ENCODE assay signal across 21 cellular contexts in genomic region chr2:208594642-208595385, GRCh38.
A peak's percentile ranks its signal among the peaks of the same experiment; 100 is the strongest.
DNase-seq lines count a peak whose midpoint lies in the region; ATAC-seq, FAIRE-seq and TF ChIP-seq lines count a peak whose summit lies in the region.
"Had no signal": no experiment of that assay in that cellular context is flagged by ENCODE, and none has a peak within 500 bp of the region (broad histone marks: within the 10 kb centered on the region; RNA-seq: fewer than 3 reads in every experiment).

No MANE protein-coding gene starts in this region.

- TF ChIP-seq EP300 in A549 (IDR thresholded peaks at IDR 0.05) (no peak), stomach (IDR thresholded peaks at IDR 0.05) (no peak)

- POLR2A ChIA-PET in A549 (lab: Yijun Ruan, JAX), result no interaction called here

- H3K4me3 ChIP-seq in A549 (no peak overlapping the region), HUES6 (ENCODE audit: low read depth, low read length) (no peak overlapping the region), ectodermal cell (ENCODE audit: insufficient read depth, low read depth, low read length) (no peak overlapping the region), stomach (no peak overlapping the region), lower leg skin (ENCODE audit: low read depth, poor library complexity, severe bottlenecking) (no peak overlapping the region)

- DNase-seq in A549 (ENCODE audit: low read depth in 1 of 2, low spot score in 1 of 2) (no peak), iPS-NIHi11 (ENCODE audit: low spot score) (peak; percentile 38), NOMO-1 (lab: John Stamatoyannopoulos, UW; ENCODE audit: unreplicated experiment in 2 of 2) (no peak), stomach (no peak), lower leg skin (ENCODE audit: low spot score in 2 of 2) (no peak)
- no peak for DNase-seq in activated naive CD4-positive, alpha-beta T cell treated with anti-CD3 and anti-CD28 coated beads, Interleukin-2, amount 50 U/mL, for 16 hours
- DNase-seq: CD4-positive, CD25-positive, alpha-beta regulatory T cell; COR-L47; GDM1; GOT3; HFFc6; NCI-H1417; NCI-H187 treated with DMSO at 0.1 percent for 48 hours; NCI-H2227 treated with DMSO at 0.1 percent for 48 hours; NCI-H774 had no signal

- H3K9ac ChIP-seq in HUES6 (ENCODE audit: low read length), result no peak overlapping the region
- H3K9ac ChIP-seq: KMS-11 had no signal

- TF ChIP-seq CTCF in A549 (IDR thresholded peaks at IDR 0.05) (no peak), stomach (IDR thresholded peaks at IDR 0.05) (no peak), lower leg skin (IDR thresholded peaks at IDR 0.05) (no peak)

- TF ChIP-seq RAD21 in A549 (conservative IDR thresholded peaks at IDR 0.05 in 1 of 2, IDR thresholded peaks at IDR 0.05 in 1 of 2), result no peak

- H3K4me1 ChIP-seq in A549 (peaks cover 11% of the 10 kb centered on the region; the same call in 2 of the 3 replicates), HUES6 (ENCODE audit: control insufficient read depth, insufficient read depth, low read length) (peaks cover 13% of the 10 kb centered on the region), ectodermal cell (ENCODE audit: control insufficient read depth, insufficient read depth, low read length) (no peaks in the 10 kb centered on the region), stomach (no peaks in the 10 kb centered on the region)

- ATAC-seq in A549, result no peak
- ATAC-seq: PC-3 had no signal

- CTCF ChIA-PET in A549 (lab: Yijun Ruan, JAX), result interaction anchor here (1.1 kb wide), 1 partner anchor 390 kb away, joined by 3 read pairs; no protein-coding TSS in a partner anchor

- no peaks in the 10 kb centered on the region for H3K9me3 ChIP-seq in A549
- H3K9me3 ChIP-seq in HUES6 (ENCODE audit: control insufficient read depth, insufficient read depth, low read depth, low read length), result peaks cover 33% of the 10 kb centered on the region
- no peaks in the 10 kb centered on the region for H3K9me3 ChIP-seq in ectodermal cell (ENCODE audit: control insufficient read depth, low read length)
- H3K9me3 ChIP-seq in stomach, result peaks cover 0 to 7% (median 5%) of the 10 kb centered on the region in 4 donors

- intact Hi-C loops in stomach (cut with DNase I; ENCODE audit: low total_unique reads), result no loop called here
- intact Hi-C loops in lower leg skin (cut with DNase I; ENCODE audit: low total_unique reads), result no loop called here

- no peak overlapping the region for H3K27ac ChIP-seq in A549
- 0 out of 2 replicates have a peak overlapping the region, but pooled peaks have one; percentile 48 for H3K27ac ChIP-seq in HUES6 (ENCODE audit: low read depth, low read length)
- H3K27ac ChIP-seq in ectodermal cell (ENCODE audit: insufficient read depth, low read depth, low read length, poor library complexity, severe bottlenecking), result peak overlapping the region; percentile 20
- no peak overlapping the region for H3K27ac ChIP-seq in stomach
- H3K27ac ChIP-seq: 22Rv1, KMS-11, RWPE1 had no signal

- H3K27me3 ChIP-seq in HUES6 (ENCODE audit: control insufficient read depth, insufficient read depth, low read length), result no peaks in the 10 kb centered on the region
- no peaks in the 10 kb centered on the region for H3K27me3 ChIP-seq in ectodermal cell (ENCODE audit: control insufficient read depth, insufficient read depth, low read length, poor library complexity, severe bottlenecking)
- no peaks in the 10 kb centered on the region for H3K27me3 ChIP-seq in stomach

- no peak for FAIRE-seq in A549 (lab: Jason Lieb, UNC)

- H3K36me3 ChIP-seq in HUES6 (ENCODE audit: control insufficient read depth, insufficient read depth, low read length) (no peaks in the 10 kb centered on the region), ectodermal cell (ENCODE audit: control insufficient read depth, insufficient read depth, low read length) (no peaks in the 10 kb centered on the region), stomach (no peaks in the 10 kb centered on the region)

- TF ChIP-seq POLR2A in A549 (IDR thresholded peaks at IDR 0.05; ENCODE audit: low read length) (no peak), stomach (IDR thresholded peaks at IDR 0.05) (no peak), lower leg skin (IDR thresholded peaks at IDR 0.05) (no peak)

- peak overlapping the region; percentile 45; the same call in 2 of the 3 replicates for H3K4me2 ChIP-seq in A549
- H3K4me2 ChIP-seq: KMS-11 had no signal

TF ChIP-seq in A549, 52 proteins besides CTCF, POLR2A, EP300 and RAD21:
- TF ChIP-seq HES2 (IDR thresholded peaks at IDR 0.05), result no peak
- no peak for TF ChIP-seq EHF (CRISPR knock-in tag; IDR thresholded peaks at IDR 0.05)
- TF ChIP-seq ZNF302 (CRISPR knock-in tag; IDR thresholded peaks at IDR 0.05), result no peak
- no peak for TF ChIP-seq RNF2 (IDR thresholded peaks at IDR 0.05; ENCODE audit: borderline replicate concordance, low read depth)
- no peak for TF ChIP-seq POLR2AphosphoS2 (conservative IDR thresholded peaks at IDR 0.05; ENCODE audit: low read length)
- TF ChIP-seq MYC (IDR thresholded peaks at IDR 0.05; ENCODE audit: borderline replicate concordance, low read length), result no peak
- TF ChIP-seq ATOH8 (CRISPR knock-in tag; IDR thresholded peaks at IDR 0.05; ENCODE audit: low read depth), result no peak
- TF ChIP-seq ZC3H11A (IDR thresholded peaks at IDR 0.05), result no peak
- TF ChIP-seq RARB (CRISPR knock-in tag; IDR thresholded peaks at IDR 0.05), result no peak
- TF ChIP-seq HOXB13 (CRISPR knock-in tag; IDR thresholded peaks at IDR 0.05; ENCODE audit: low read depth), result no peak
- no peak for TF ChIP-seq E2F6 (IDR thresholded peaks at IDR 0.05; ENCODE audit: borderline replicate concordance, low read depth)
- no peak for TF ChIP-seq BCL3 (IDR thresholded peaks at IDR 0.05)
- no peak for TF ChIP-seq USF2 (IDR thresholded peaks at IDR 0.05)

Comparison
In these comparisons a context has a peak if more than half of its experiments do, and no peak if none do; other contexts are left out.
1. H3K27ac ChIP-seq: peak in HUES6 (single experiment) and ectodermal cell (single experiment); none in A549 (0 of 2) and stomach (0 of 5).